Comparison of ENCODE assay signal across 24 cellular contexts in genomic region chr15:69119692-69120395, GRCh38. TPM values are rescaled to one million over a fixed set of nuclear protein-coding genes. Genes with fewer than 3 reads are reported as not detected.
DNase-seq lines count a peak whose midpoint lies in the region; ATAC-seq and TF ChIP-seq lines count a peak whose summit lies in the region.
"Had no signal": no experiment of that assay in that cellular context is flagged by ENCODE, and none has a peak within 500 bp of the region (broad histone marks: within the 10 kb centered on the region; RNA-seq: fewer than 3 reads in every experiment).

No MANE protein-coding gene starts in this region.

- peak overlapping the region; percentile 40 for H3K9ac ChIP-seq in adipocyte (ENCODE audit: low read length)
- H3K9ac ChIP-seq: BLaER1 treated with 17β-estradiol and CSF1 and Interleukin-3, amounts not matched to agents 10 nM and 100 nM; KMS-11 had no signal

- H3K4me3 ChIP-seq in H7 (ENCODE audit: insufficient read depth, low read depth, low read length): no peak overlapping the region
- H3K4me3 ChIP-seq in adipocyte (ENCODE audit: low read length): peak overlapping the region; percentile 1
- H3K4me3 ChIP-seq in right lobe of liver: no peak overlapping the region
- H3K4me3 ChIP-seq: BLaER1 treated with 17β-estradiol and CSF1 and Interleukin-3, amounts not matched to agents 10 nM and 100 nM; gastroesophageal sphincter; hepatocyte; MG63; mucosa of descending colon; PC-9; upper lobe of right lung had no signal

- no peak for TF ChIP-seq POLR2A in right lobe of liver (IDR thresholded peaks at IDR 0.05)

- TF ChIP-seq CTCF in right lobe of liver (IDR thresholded peaks at IDR 0.05): no peak

- H3K27ac ChIP-seq in right lobe of liver: no peak overlapping the region
- H3K27ac ChIP-seq: BLaER1 treated with 17β-estradiol and CSF1 and Interleukin-3, amounts not matched to agents 10 nM and 100 nM; gastroesophageal sphincter; hepatocyte; KMS-11; PC-9; upper lobe of right lung had no signal

- peak; percentile 36 for DNase-seq in H7
- peak; percentile 83 for DNase-seq in NCI-H1417 treated with DMSO at 0.1 percent for 48 hours (lab: John Stamatoyannopoulos, UW)
- no peak for DNase-seq in adipocyte (ENCODE audit: low read depth)
- no peak for DNase-seq in sciatic nerve (ENCODE audit: low spot score)
- no peak for DNase-seq in SHP77 treated with DMSO at 0.1 percent for 48 hours (lab: John Stamatoyannopoulos, UW)
- DNase-seq in HT-29 (ENCODE audit: low spot score): no peak
- no peak for DNase-seq in right lobe of liver
- DNase-seq: activated CD4-positive, alpha-beta memory T cell treated with anti-CD3 and anti-CD28 coated beads, Interleukin-2, amount 10 ng/mL, durations not matched to agents 7 days and 5 days; activated CD4-positive, alpha-beta T cell treated with anti-CD3 and anti-CD28 coated beads for 1 hour; amygdala; immature natural killer cell; left colon; MG63; mucosa of descending colon; NCI-H446 treated with DMSO at 0.1 percent for 48 hours; NK-92 treated with Interleukin-12 subunit alpha and Interleukin-12 subunit beta, amount 100 ng/mL, for 24 hours; PC-9; stimulated activated naive B cell treated with anti-CD40 and anti-IgM and Interleukin-4, amounts not matched to agents 10 μg/mL and 1 μg/mL and 100 μg/mL, for 72 hours; upper lobe of right lung had no signal

- H3K4me1 ChIP-seq in adipocyte (ENCODE audit: control insufficient read depth, insufficient read depth, low read length) (peaks cover 26% of the 10 kb centered on the region), right lobe of liver (no peaks in the 10 kb centered on the region)
- H3K4me1 ChIP-seq: gastroesophageal sphincter, upper lobe of right lung had no signal

- H3K27me3 ChIP-seq in H7 (ENCODE audit: control insufficient read depth, insufficient read depth, low read length): peaks cover 33% of the 10 kb centered on the region
- H3K27me3 ChIP-seq in adipocyte (replicated peaks; ENCODE audit: control insufficient read depth, insufficient read depth, low read length): peaks cover 9% of the 10 kb centered on the region
- no peaks in the 10 kb centered on the region for H3K27me3 ChIP-seq in right lobe of liver
- H3K27me3 ChIP-seq: BLaER1 treated with 17β-estradiol and CSF1 and Interleukin-3, amounts not matched to agents 10 nM and 100 nM; upper lobe of right lung had no signal

- H3K9me3 ChIP-seq in adipocyte (ENCODE audit: control insufficient read depth, low read length): no peaks in the 10 kb centered on the region
- no peaks in the 10 kb centered on the region for H3K9me3 ChIP-seq in right lobe of liver
- H3K9me3 ChIP-seq: BLaER1 treated with 17β-estradiol and CSF1 and Interleukin-3, amounts not matched to agents 10 nM and 100 nM; gastroesophageal sphincter; MG63; mucosa of descending colon; upper lobe of right lung had no signal

- intact Hi-C loops in sciatic nerve (cut with DNase I) (no loop called here), right lobe of liver (cut with DNase I) (no loop called here)

- WGBS in right lobe of liver (ENCODE audit: insufficient coverage, low coverage, low lambda C conversion rate, missing lambda C conversion rate): 51% methylated on average over 4 of the region's 5 CpGs

- ATAC-seq in sciatic nerve: peak; percentile 46
- no peak for ATAC-seq in right lobe of liver
- ATAC-seq: gastroesophageal sphincter; left colon; mucosa of descending colon; natural killer cell treated with Interleukin-12 subunit alpha and Interleukin-12 subunit beta and Interleukin-15 and Interleukin-18, amount 100 ng/mL, for 72 hours; stimulated activated naive B cell treated with anti-CD40 and anti-IgM and Interleukin-4, amounts not matched to agents 10 μg/mL and 1 μg/mL and 100 μg/mL, for 72 hours; upper lobe of right lung had no signal

- no peaks in the 10 kb centered on the region for H3K36me3 ChIP-seq in H7 (replicated peaks; ENCODE audit: control insufficient read depth, insufficient read depth, low read length)
- H3K36me3 ChIP-seq in adipocyte (ENCODE audit: control insufficient read depth, insufficient read depth, low read length, severe bottlenecking): no peaks in the 10 kb centered on the region
- H3K36me3 ChIP-seq in right lobe of liver: no peaks in the 10 kb centered on the region
- H3K36me3 ChIP-seq: BLaER1 treated with 17β-estradiol and CSF1 and Interleukin-3, amounts not matched to agents 10 nM and 100 nM; gastroesophageal sphincter; MG63; upper lobe of right lung had no signal

RNA-seq across cellular contexts. Expression of gene GLCE, which starts 40.6 kb away (rescaled TPM):
- 7.0 and 7.9 TPM in 2 replicates for total RNA-seq in H7 (2014; rRNA removed; shearing (Covaris generic))
- total RNA-seq in sciatic nerve (16.5 TPM), right lobe of liver (10 to 100 TPM in 5 of 6 experiments, 1 to 10 TPM in 1; 8.1 to 23.5 (median 15.4) TPM)
- 8.0 and 11.5 TPM in 2 replicates for total RNA-seq in HT-29 (2014; rRNA removed; shearing (Covaris generic))

Comparison
In these comparisons a context has a peak if more than half of its experiments do, and no peak if none do; other contexts are left out.
1. DNase-seq: peak in H7 (single experiment) and NCI-H1417 treated with DMSO at 0.1 percent for 48 hours (single experiment); none in adipocyte (single experiment), sciatic nerve (single experiment), SHP77 treated with DMSO at 0.1 percent for 48 hours (single experiment), HT-29 (single experiment) and right lobe of liver (0 of 3).